Comparison of ENCODE assay signal across 17 cellular contexts in genomic region chr21:37829043-37829442, GRCh38.
A peak's percentile ranks its signal among the peaks of the same experiment; 100 is the strongest.
DNase-seq lines count a peak whose midpoint lies in the region; ATAC-seq and TF ChIP-seq lines count a peak whose summit lies in the region.
"Had no signal": no experiment of that assay in that cellular context is flagged by ENCODE, and none has a peak within 500 bp of the region (broad histone marks: within the 10 kb centered on the region; RNA-seq: fewer than 3 reads in every experiment).

No MANE protein-coding gene starts in this region.

- H3K4me1 ChIP-seq in colonic mucosa (peaks cover 3% of the 10 kb centered on the region), skeletal muscle satellite cell (ENCODE audit: control insufficient read depth, insufficient read depth, low read length) (peaks cover 21% of the 10 kb centered on the region)
- H3K4me1 ChIP-seq: esophagus squamous epithelium, lower lobe of right lung had no signal

- H3K27me3 ChIP-seq in colonic mucosa (no peaks in the 10 kb centered on the region), skeletal muscle satellite cell (ENCODE audit: control insufficient read depth, insufficient read depth, low read length) (no peaks in the 10 kb centered on the region)
- H3K27me3 ChIP-seq: Peyer's patch had no signal

- no peaks in the 10 kb centered on the region for H3K9me3 Mint-ChIP-seq in activated naive CD4-positive, alpha-beta T cell treated with anti-CD3 and anti-CD28 coated beads for 36 hours
- H3K9me3 Mint-ChIP-seq: activated CD4-positive, alpha-beta T cell treated with anti-CD3 and anti-CD28 coated beads, Interleukin-2, amount 10 ng/mL, durations not matched to agents 7 days and 5 days; activated T-cell treated with anti-CD3 and anti-CD28 coated beads, Interleukin-2, amount 50 U/mL, for 24 hours had no signal

- H3K27ac Mint-ChIP-seq in activated naive CD4-positive, alpha-beta T cell treated with anti-CD3 and anti-CD28 coated beads for 36 hours, result no peak overlapping the region
- H3K27ac Mint-ChIP-seq: activated CD4-positive, alpha-beta T cell treated with anti-CD3 and anti-CD28 coated beads, Interleukin-2, amount 10 ng/mL, durations not matched to agents 7 days and 5 days; activated T-cell treated with anti-CD3 and anti-CD28 coated beads, Interleukin-2, amount 50 U/mL, for 24 hours; IgD-negative memory B cell had no signal

- H3K9me3 ChIP-seq in colonic mucosa, result no peaks in the 10 kb centered on the region
- H3K9me3 ChIP-seq in skeletal muscle satellite cell (replicated peaks; ENCODE audit: low read length), result no peaks in the 10 kb centered on the region
- H3K9me3 ChIP-seq: esophagus squamous epithelium, lower lobe of right lung, Peyer's patch, stomach had no signal

- no peak for ATAC-seq in HG03280 (IDR thresholded peaks at IDR 0.05; ENCODE audit: unreplicated experiment)

- H3K36me3 ChIP-seq in colonic mucosa, result no peaks in the 10 kb centered on the region
- H3K36me3 ChIP-seq in skeletal muscle satellite cell (ENCODE audit: insufficient read depth, low read length), result no peaks in the 10 kb centered on the region
- H3K36me3 ChIP-seq: esophagus squamous epithelium, lower lobe of right lung, Peyer's patch, stomach had no signal

- H3K4me2 ChIP-seq in skeletal muscle satellite cell (ENCODE audit: low read length), result peak overlapping the region; percentile 41

- no peak overlapping the region for H3K4me3 Mint-ChIP-seq in activated naive CD4-positive, alpha-beta T cell treated with anti-CD3 and anti-CD28 coated beads for 36 hours
- H3K4me3 Mint-ChIP-seq: activated CD4-positive, alpha-beta T cell treated with anti-CD3 and anti-CD28 coated beads, Interleukin-2, amount 10 ng/mL, durations not matched to agents 7 days and 5 days; activated T-cell treated with anti-CD3 and anti-CD28 coated beads, Interleukin-2, amount 50 U/mL, for 24 hours; IgD-negative memory B cell had no signal

- CTCF ChIA-PET in activated naive CD4-positive, alpha-beta T cell treated with anti-CD3 and anti-CD28 coated beads for 36 hours (lab: Charles Lee), result no interaction called here

- DNase-seq in HS-27A (ENCODE audit: low read depth) (peak; percentile 40), NCI-H524 (lab: John Stamatoyannopoulos, UW) (peak; percentile 91 to 95), colonic mucosa (peak; percentile 44), foreskin melanocyte (no peak)
- no peak for DNase-seq in activated naive CD4-positive, alpha-beta T cell treated with anti-CD3 and anti-CD28 coated beads for 36 hours
- DNase-seq: activated CD4-positive, alpha-beta T cell treated with anti-CD3 and anti-CD28 coated beads, Interleukin-2, amount 10 ng/mL, durations not matched to agents 7 days and 5 days; activated T-cell treated with anti-CD3 and anti-CD28 coated beads, Interleukin-2, amount 50 U/mL, for 24 hours; esophagus squamous epithelium; lower lobe of right lung; NCI-H2081; T-helper 2 cell had no signal

- H3K9ac ChIP-seq in colonic mucosa (ENCODE audit: low read depth in 2 of 2, low read length in 2 of 2) (no peak overlapping the region), skeletal muscle satellite cell (ENCODE audit: low read depth, low read length) (peak overlapping the region; percentile 58)

- no peak for TF ChIP-seq CTCF in colonic mucosa (IDR thresholded peaks at IDR 0.05)

- intact Hi-C loops in colonic mucosa (cut with DNase I), result no loop called here
- intact Hi-C loops in activated naive CD4-positive, alpha-beta T cell treated with anti-CD3 and anti-CD28 coated beads for 36 hours (cut with micrococcal nuclease), result no loop called here

- H3K36me3 Mint-ChIP-seq in activated naive CD4-positive, alpha-beta T cell treated with anti-CD3 and anti-CD28 coated beads for 36 hours (ENCODE audit: low read depth), result no peaks in the 10 kb centered on the region
- H3K36me3 Mint-ChIP-seq: IgD-negative memory B cell had no signal

- no peaks in the 10 kb centered on the region for H3K4me1 Mint-ChIP-seq in activated naive CD4-positive, alpha-beta T cell treated with anti-CD3 and anti-CD28 coated beads for 36 hours (ENCODE audit: low read depth)
- H3K4me1 Mint-ChIP-seq: activated CD4-positive, alpha-beta T cell treated with anti-CD3 and anti-CD28 coated beads, Interleukin-2, amount 10 ng/mL, durations not matched to agents 7 days and 5 days; IgD-negative memory B cell had no signal

- peaks cover 10% of the 10 kb centered on the region for H3K27me3 Mint-ChIP-seq in activated naive CD4-positive, alpha-beta T cell treated with anti-CD3 and anti-CD28 coated beads for 36 hours (ENCODE audit: low read depth)
- H3K27me3 Mint-ChIP-seq: activated CD4-positive, alpha-beta T cell treated with anti-CD3 and anti-CD28 coated beads, Interleukin-2, amount 10 ng/mL, durations not matched to agents 7 days and 5 days had no signal

- peak overlapping the region; percentile 67 for H3K27ac ChIP-seq in colonic mucosa
- H3K27ac ChIP-seq: esophagus squamous epithelium, lower lobe of right lung, stomach had no signal

- H3K4me3 ChIP-seq in colonic mucosa (no peak overlapping the region), skeletal muscle satellite cell (ENCODE audit: low read length) (no peak overlapping the region)
- H3K4me3 ChIP-seq: esophagus squamous epithelium, lower lobe of right lung, Peyer's patch, skin epidermis, stomach had no signal

Comparison
In these comparisons a context has a peak if more than half of its experiments do, and no peak if none do; other contexts are left out.
1. DNase-seq: peak in HS-27A (single experiment), NCI-H524 (2 of 2) and colonic mucosa (single experiment); none in foreskin melanocyte (single experiment) and activated naive CD4-positive, alpha-beta T cell treated with anti-CD3 and anti-CD28 coated beads for 36 hours (single experiment).